21 cellular contexts compared by ENCODE assay signal in the genomic region with DNA sequence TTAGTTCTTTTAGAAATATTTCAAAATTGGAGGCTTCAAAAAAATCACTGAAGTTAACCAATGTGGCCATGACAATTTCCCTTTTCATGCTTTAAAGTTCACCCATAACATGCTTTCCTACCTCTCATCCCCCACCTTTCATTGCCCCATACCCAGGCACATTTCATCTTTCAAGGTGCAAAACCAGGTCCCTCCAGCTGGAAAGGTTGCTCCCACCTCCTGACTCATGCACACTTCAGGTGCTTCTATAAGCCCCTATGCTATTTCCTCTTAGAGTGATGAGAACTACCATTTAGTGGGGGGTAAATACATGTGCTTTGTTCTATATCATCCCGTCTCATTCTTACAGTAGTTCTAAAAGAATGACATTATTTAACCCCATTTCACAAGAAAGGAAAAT. TPM values are rescaled to one million over a fixed set of nuclear protein-coding genes. Genes with fewer than 3 reads are reported as not detected.
A peak's percentile ranks its signal among the peaks of the same experiment; 100 is the strongest.
DNase-seq lines count a peak whose midpoint lies in the region; ATAC-seq, FAIRE-seq and TF ChIP-seq lines count a peak whose summit lies in the region.
"Had no signal": no experiment of that assay in that cellular context is flagged by ENCODE, and none has a peak within 500 bp of the region (broad histone marks: within the 10 kb centered on the region; RNA-seq: fewer than 3 reads in every experiment).

No MANE protein-coding gene starts in this region.

- H3K27me3 Mint-ChIP-seq in CD4-positive, alpha-beta memory T cell: no peaks in the 10 kb centered on the region
- H3K27me3 Mint-ChIP-seq in activated naive CD8-positive, alpha-beta T cell treated with anti-CD3 and anti-CD28 coated beads for 36 hours: no peaks in the 10 kb centered on the region
- H3K27me3 Mint-ChIP-seq in neural crest cell (ENCODE audit: low read depth): no peaks in the 10 kb centered on the region
- H3K27me3 Mint-ChIP-seq in Caco-2 (ENCODE audit: insufficient read depth, unreplicated experiment): no peaks in the 10 kb centered on the region
- H3K27me3 Mint-ChIP-seq: activated B cell treated with CpG ODN at 0.5 μM for 24 hours had no signal

- no peaks in the 10 kb centered on the region for H3K9me3 ChIP-seq in CD4-positive, alpha-beta memory T cell (ENCODE audit: control insufficient read depth in 1 of 2, low read length in 2 of 2)
- H3K9me3 ChIP-seq in Caco-2: no peaks in the 10 kb centered on the region

- intact Hi-C loops in CD4-positive, alpha-beta memory T cell (cut with micrococcal nuclease): loop anchor here (1.0 kb wide), 2 partner anchors 7 to 13 kb away; no protein-coding TSS in a partner anchor
- intact Hi-C loops in Caco-2 (cut with micrococcal nuclease; ENCODE audit: unreplicated experiment): no loop called here

- H3K9me3 Mint-ChIP-seq in CD4-positive, alpha-beta memory T cell: no peaks in the 10 kb centered on the region
- no peaks in the 10 kb centered on the region for H3K9me3 Mint-ChIP-seq in activated naive CD8-positive, alpha-beta T cell treated with anti-CD3 and anti-CD28 coated beads for 36 hours
- H3K9me3 Mint-ChIP-seq in neural crest cell (no peaks in the 10 kb centered on the region), Caco-2 (ENCODE audit: unreplicated experiment) (no peaks in the 10 kb centered on the region)
- H3K9me3 Mint-ChIP-seq: activated B cell treated with CpG ODN at 0.5 μM for 24 hours had no signal

- DNase-seq in CD4-positive, alpha-beta memory T cell: no peak
- DNase-seq in GM12892 (ENCODE audit: insufficient read length) (no peak), neural crest cell (ENCODE audit: low read depth, low spot score) (no peak), EL (no peak), Caco-2 (no peak), RCC 7860 (ENCODE audit: low spot score) (no peak)
- DNase-seq in activated naive CD8-positive, alpha-beta T cell treated with anti-CD3 and anti-CD28 coated beads for 36 hours: no peak
- DNase-seq: activated B cell treated with CpG ODN at 0.5 μM for 24 hours; activated CD8-positive, alpha-beta memory T cell treated with anti-CD3 and anti-CD28 coated beads, Interleukin-2, amount 50 U/mL, for 4 hours; amniotic stem cell; DMS153; NCI-H1105; NCI-H2107; NCI-H526; Right ventricle myocardium superior; stimulated activated CD4-positive, alpha-beta T cell treated with anti-CD3 and anti-CD28 coated beads, Interleukin-2, amount 100 ng/mL, for 48 hours had no signal

- peak; percentile 17 for FAIRE-seq in GM12892 (lab: Jason Lieb, UNC)
- FAIRE-seq in RCC 7860 (lab: Jason Lieb, UNC): no peak

- H3K36me3 Mint-ChIP-seq in CD4-positive, alpha-beta memory T cell: peaks cover 25 to 36% of the 10 kb centered on the region in 2 donors
- H3K36me3 Mint-ChIP-seq in activated naive CD8-positive, alpha-beta T cell treated with anti-CD3 and anti-CD28 coated beads for 36 hours: peaks cover 15% of the 10 kb centered on the region
- no peaks in the 10 kb centered on the region for H3K36me3 Mint-ChIP-seq in neural crest cell (ENCODE audit: low read depth)
- H3K36me3 Mint-ChIP-seq in Caco-2 (ENCODE audit: insufficient read depth, unreplicated experiment): no peaks in the 10 kb centered on the region

- peaks cover 38 to 62% (median 52%) of the 10 kb centered on the region in 4 donors for H3K4me1 Mint-ChIP-seq in CD4-positive, alpha-beta memory T cell
- H3K4me1 Mint-ChIP-seq in activated naive CD8-positive, alpha-beta T cell treated with anti-CD3 and anti-CD28 coated beads for 36 hours: peaks cover 47% of the 10 kb centered on the region
- H3K4me1 Mint-ChIP-seq in neural crest cell (peaks cover 7% of the 10 kb centered on the region), Caco-2 (ENCODE audit: low read depth, unreplicated experiment) (peaks cover 8% of the 10 kb centered on the region)

- peak overlapping the region; percentile 84 for H3K27ac ChIP-seq in CD4-positive, alpha-beta memory T cell (ENCODE audit: low read depth, low read length)
- H3K27ac ChIP-seq: parathyroid adenoma had no signal

- H3K36me3 ChIP-seq in CD4-positive, alpha-beta memory T cell (ENCODE audit: insufficient read depth, low read length): no peaks in the 10 kb centered on the region
- H3K36me3 ChIP-seq in Caco-2 (ENCODE audit: control insufficient read depth, insufficient read depth, low read length): no peaks in the 10 kb centered on the region

- peak overlapping the region; percentile 94 to 100 (median 98) for H3K4me3 Mint-ChIP-seq in CD4-positive, alpha-beta memory T cell
- peak overlapping the region; percentile 94 for H3K4me3 Mint-ChIP-seq in activated naive CD8-positive, alpha-beta T cell treated with anti-CD3 and anti-CD28 coated beads for 36 hours
- H3K4me3 Mint-ChIP-seq in neural crest cell (no peak overlapping the region), Caco-2 (ENCODE audit: unreplicated experiment) (no peak overlapping the region)
- H3K4me3 Mint-ChIP-seq: activated B cell treated with CpG ODN at 0.5 μM for 24 hours had no signal

- TF ChIP-seq CTCF in neural crest cell (conservative IDR thresholded peaks at IDR 0.05) (no peak), Caco-2 (IDR thresholded peaks at IDR 0.05; ENCODE audit: insufficient read depth in 1 of 2, low read depth in 1 of 2, low read length in 1 of 2, severe bottlenecking in 1 of 2, unreplicated experiment in 1 of 2) (no peak)

- no peaks in the 10 kb centered on the region for H3K27me3 ChIP-seq in CD4-positive, alpha-beta memory T cell (ENCODE audit: insufficient read depth, low read length)
- H3K27me3 ChIP-seq in Caco-2 (replicated peaks; ENCODE audit: control insufficient read depth, insufficient read depth, low read length): no peaks in the 10 kb centered on the region

- H3K27ac Mint-ChIP-seq in CD4-positive, alpha-beta memory T cell: peak overlapping the region; percentile 91 to 99 (median 96)
- H3K27ac Mint-ChIP-seq in activated naive CD8-positive, alpha-beta T cell treated with anti-CD3 and anti-CD28 coated beads for 36 hours: peak overlapping the region; percentile 98
- H3K27ac Mint-ChIP-seq in neural crest cell (ENCODE audit: unreplicated experiment) (peak overlapping the region; percentile 29), Caco-2 (ENCODE audit: unreplicated experiment) (no peak overlapping the region)
- H3K27ac Mint-ChIP-seq: activated B cell treated with CpG ODN at 0.5 μM for 24 hours, B cell had no signal

- peak overlapping the region; percentile 74 to 96 for H3K4me3 ChIP-seq in CD4-positive, alpha-beta memory T cell (ENCODE audit: low read length in 2 of 2)
- no peak overlapping the region for H3K4me3 ChIP-seq in Caco-2 (ENCODE audit: low read depth, low read length)

- CTCF ChIA-PET in CD4-positive, alpha-beta memory T cell (lab: Charles Lee; ENCODE audit: partially characterized antibody): interaction anchor here (5.3 to 19.4 kb wide), 2 partner anchors 15 to 22 kb away, joined by 30 to 313 read pairs; partner anchors contain the start of gene FYB1
- CTCF ChIA-PET in Caco-2 (lab: Charles Lee): no interaction called here

- POLR2A ChIA-PET in CD4-positive, alpha-beta memory T cell (lab: Charles Lee; ENCODE audit: partially characterized antibody): interaction anchor here (13.1 to 43.1 kb wide), 4 partner anchors 7 to 31 kb away, joined by 362 to 1810 read pairs (median 503); partner anchors contain the start of gene FYB1
- POLR2A ChIA-PET in Caco-2 (lab: Charles Lee): no interaction called here

- TF ChIP-seq POLR2A in GM12892 (IDR thresholded peaks at IDR 0.05; ENCODE audit: low read depth, low read length): no peak

- no peak for ATAC-seq in HG03442 (IDR thresholded peaks at IDR 0.05; ENCODE audit: unreplicated experiment)

- no TSS peak for BruUV-seq in Caco-2 (replicated peaks; lab: Mats Ljungman, UMichigan)

- peaks cover 56% of the 10 kb centered on the region for H3K4me1 ChIP-seq in CD4-positive, alpha-beta memory T cell (ENCODE audit: insufficient read depth, low read length)
- H3K4me1 ChIP-seq in Caco-2: peaks cover 5% of the 10 kb centered on the region
- H3K4me1 ChIP-seq: parathyroid adenoma had no signal

RNA-seq across cellular contexts. Expression of gene FYB1, which starts 15.4 kb away (rescaled TPM):
- total RNA-seq in CD4-positive, alpha-beta memory T cell: 100 to 1,000 TPM; 571 to 596 TPM
- 100 to 1,000 TPM; 184 to 414 TPM for polyA plus RNA-seq in CD4-positive, alpha-beta memory T cell
- polyA plus RNA-seq in GM12892 (2012; ENCODE audit: missing spikeins): 0.76 TPM
- 10 to 100 TPM; 71.3 to 74.1 TPM for total RNA-seq in activated naive CD8-positive, alpha-beta T cell treated with anti-CD3 and anti-CD28 coated beads for 36 hours
- total RNA-seq in neural crest cell: not detected in 2 replicates
- total RNA-seq in Caco-2 (2022): 0.60 and 1.3 TPM in 2 replicates
- total RNA-seq: HT-29, LHCN-M2 had no signal

Comparison
In these comparisons a context has a peak if more than half of its experiments do, and no peak if none do; other contexts are left out.
1. H3K4me3 Mint-ChIP-seq: peak in CD4-positive, alpha-beta memory T cell (8 of 8) and activated naive CD8-positive, alpha-beta T cell treated with anti-CD3 and anti-CD28 coated beads for 36 hours (single experiment); none in neural crest cell (single experiment) and Caco-2 (single experiment).
2. RNA of gene FYB1, which starts 15.4 kb away (total RNA-seq): 571 to 596 TPM in CD4-positive, alpha-beta memory T cell and 71.3 to 74.1 TPM in activated naive CD8-positive, alpha-beta T cell treated with anti-CD3 and anti-CD28 coated beads for 36 hours; 0.60 to 1.3 TPM in Caco-2 and not detected in neural crest cell; every median in the first group is over 10 times any median in the second.